Comparison of ENCODE assay signal across 1 cellular context in genomic region chr1:72435025-72435424, GRCh38.
TF ChIP-seq lines count a peak whose summit lies in the region.

No MANE protein-coding gene starts in this region.

TF ChIP-seq in GM12878, 131 proteins besides CTCF, POLR2A, EP300 and RAD21 (continued from another document):
- TF ChIP-seq RELA (IDR thresholded peaks at IDR 0.05; ENCODE audit: borderline replicate concordance, partially characterized antibody) (peak; percentile 52), PML (IDR thresholded peaks at IDR 0.05; ENCODE audit: low read length) (no peak), IKZF2 (IDR thresholded peaks at IDR 0.05) (no peak), ZBTB40 (IDR thresholded peaks at IDR 0.05; ENCODE audit: borderline replicate concordance) (no peak), ESRRA (IDR thresholded peaks at IDR 0.05; ENCODE audit: low read length) (no peak), PAX5 (IDR thresholded peaks at IDR 0.05; ENCODE audit: borderline replicate concordance, low read depth, low read length) (no peak), FOS (IDR thresholded peaks at IDR 0.05; ENCODE audit: borderline replicate concordance, extremely low read depth, insufficient read length) (no peak), KDM1A (IDR thresholded peaks at IDR 0.05; ENCODE audit: borderline replicate concordance) (no peak), JUNB (IDR thresholded peaks at IDR 0.05) (peak; percentile 73), IKZF1 (conservative IDR thresholded peaks at IDR 0.05) (peak; percentile 43), MYB (IDR thresholded peaks at IDR 0.05; ENCODE audit: borderline replicate concordance, low read depth, low read length) (no peak), BCL11A (IDR thresholded peaks at IDR 0.05; ENCODE audit: low read depth, low read length) (peak; percentile 29; the same call in 1 of the 2 replicates)
- TF ChIP-seq, protein P1, sequence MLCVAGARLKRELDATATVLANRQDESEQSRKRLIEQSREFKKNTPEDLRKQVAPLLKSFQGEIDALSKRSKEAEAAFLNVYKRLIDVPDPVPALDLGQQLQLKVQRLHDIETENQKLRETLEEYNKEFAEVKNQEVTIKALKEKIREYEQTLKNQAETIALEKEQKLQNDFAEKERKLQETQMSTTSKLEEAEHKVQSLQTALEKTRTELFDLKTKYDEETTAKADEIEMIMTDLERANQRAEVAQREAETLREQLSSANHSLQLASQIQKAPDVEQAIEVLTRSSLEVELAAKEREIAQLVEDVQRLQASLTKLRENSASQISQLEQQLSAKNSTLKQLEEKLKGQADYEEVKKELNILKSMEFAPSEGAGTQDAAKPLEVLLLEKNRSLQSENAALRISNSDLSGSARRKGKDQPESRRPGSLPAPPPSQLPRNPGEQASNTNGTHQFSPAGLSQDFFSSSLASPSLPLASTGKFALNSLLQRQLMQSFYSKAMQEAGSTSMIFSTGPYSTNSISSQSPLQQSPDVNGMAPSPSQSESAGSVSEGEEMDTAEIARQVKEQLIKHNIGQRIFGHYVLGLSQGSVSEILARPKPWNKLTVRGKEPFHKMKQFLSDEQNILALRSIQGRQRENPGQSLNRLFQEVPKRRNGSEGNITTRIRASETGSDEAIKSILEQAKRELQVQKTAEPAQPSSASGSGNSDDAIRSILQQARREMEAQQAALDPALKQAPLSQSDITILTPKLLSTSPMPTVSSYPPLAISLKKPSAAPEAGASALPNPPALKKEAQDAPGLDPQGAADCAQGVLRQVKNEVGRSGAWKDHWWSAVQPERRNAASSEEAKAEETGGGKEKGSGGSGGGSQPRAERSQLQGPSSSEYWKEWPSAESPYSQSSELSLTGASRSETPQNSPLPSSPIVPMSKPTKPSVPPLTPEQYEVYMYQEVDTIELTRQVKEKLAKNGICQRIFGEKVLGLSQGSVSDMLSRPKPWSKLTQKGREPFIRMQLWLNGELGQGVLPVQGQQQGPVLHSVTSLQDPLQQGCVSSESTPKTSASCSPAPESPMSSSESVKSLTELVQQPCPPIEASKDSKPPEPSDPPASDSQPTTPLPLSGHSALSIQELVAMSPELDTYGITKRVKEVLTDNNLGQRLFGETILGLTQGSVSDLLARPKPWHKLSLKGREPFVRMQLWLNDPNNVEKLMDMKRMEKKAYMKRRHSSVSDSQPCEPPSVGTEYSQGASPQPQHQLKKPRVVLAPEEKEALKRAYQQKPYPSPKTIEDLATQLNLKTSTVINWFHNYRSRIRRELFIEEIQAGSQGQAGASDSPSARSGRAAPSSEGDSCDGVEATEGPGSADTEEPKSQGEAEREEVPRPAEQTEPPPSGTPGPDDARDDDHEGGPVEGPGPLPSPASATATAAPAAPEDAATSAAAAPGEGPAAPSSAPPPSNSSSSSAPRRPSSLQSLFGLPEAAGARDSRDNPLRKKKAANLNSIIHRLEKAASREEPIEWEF (IDR thresholded peaks at IDR 0.05; ENCODE audit: insufficient replicate concordance, low read depth, low read length) = no peak
- TF ChIP-seq, protein P2, sequence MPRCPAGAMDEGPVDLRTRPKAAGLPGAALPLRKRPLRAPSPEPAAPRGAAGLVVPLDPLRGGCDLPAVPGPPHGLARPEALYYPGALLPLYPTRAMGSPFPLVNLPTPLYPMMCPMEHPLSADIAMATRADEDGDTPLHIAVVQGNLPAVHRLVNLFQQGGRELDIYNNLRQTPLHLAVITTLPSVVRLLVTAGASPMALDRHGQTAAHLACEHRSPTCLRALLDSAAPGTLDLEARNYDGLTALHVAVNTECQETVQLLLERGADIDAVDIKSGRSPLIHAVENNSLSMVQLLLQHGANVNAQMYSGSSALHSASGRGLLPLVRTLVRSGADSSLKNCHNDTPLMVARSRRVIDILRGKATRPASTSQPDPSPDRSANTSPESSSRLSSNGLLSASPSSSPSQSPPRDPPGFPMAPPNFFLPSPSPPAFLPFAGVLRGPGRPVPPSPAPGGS (IDR thresholded peaks at IDR 0.05; ENCODE audit: borderline replicate concordance, insufficient read depth, low read depth, low read length, poor library complexity, severe bottlenecking) = no peak
